Comparison of ENCODE assay signal across 29 cellular contexts in genomic region chr22:27685515-27685914, GRCh38.
DNase-seq lines count a peak whose midpoint lies in the region; ATAC-seq and TF ChIP-seq lines count a peak whose summit lies in the region.
"Had no signal": no experiment of that assay in that cellular context is flagged by ENCODE, and none has a peak within 500 bp of the region (broad histone marks: within the 10 kb centered on the region; RNA-seq: fewer than 3 reads in every experiment).

No MANE protein-coding gene starts in this region.

- peak overlapping the region; percentile 87 to 89 for H3K27ac ChIP-seq in coronary artery
- H3K27ac ChIP-seq in right cardiac atrium (ENCODE audit: low read length): peak overlapping the region; percentile 82
- H3K27ac ChIP-seq in stomach smooth muscle (ENCODE audit: low read length): peak overlapping the region; percentile 11
- H3K27ac ChIP-seq: HL-60, parathyroid adenoma, right lobe of liver, WERI-Rb-1 had no signal

- H3K27me3 ChIP-seq in right cardiac atrium (ENCODE audit: control insufficient read depth, insufficient read depth): no peaks in the 10 kb centered on the region
- H3K27me3 ChIP-seq in stomach smooth muscle (ENCODE audit: control insufficient read depth in 1 of 2, insufficient read depth in 2 of 2, low read length in 2 of 2): no peaks in the 10 kb centered on the region
- H3K27me3 ChIP-seq: BE2C, right lobe of liver had no signal

- H3K27me3 Mint-ChIP-seq in WTC11 (ENCODE audit: low read depth): no peaks in the 10 kb centered on the region
- no peaks in the 10 kb centered on the region for H3K27me3 Mint-ChIP-seq in T-helper 2 cell treated with Interferon-gamma antibody and Interleukin-4, amounts not matched to agents 5 μg/mL and 100 μg/mL, for 36 hours (ENCODE audit: low read depth)
- H3K27me3 Mint-ChIP-seq: activated CD4-positive, alpha-beta T cell treated with anti-CD3 and anti-CD28 coated beads, Interleukin-2, amount 10 ng/mL, durations not matched to agents 24 days and 14 days had no signal

- H3K4me3 Mint-ChIP-seq in WTC11: no peak overlapping the region
- H3K4me3 Mint-ChIP-seq in T-helper 2 cell treated with Interferon-gamma antibody and Interleukin-4, amounts not matched to agents 5 μg/mL and 100 μg/mL, for 36 hours: no peak overlapping the region
- H3K4me3 Mint-ChIP-seq: activated CD4-positive, alpha-beta T cell treated with anti-CD3 and anti-CD28 coated beads, Interleukin-2, amount 10 ng/mL, durations not matched to agents 24 days and 14 days; neural crest cell; stimulated activated memory B cell treated with anti-CD40 and anti-IgM and Interleukin-4, amounts not matched to agents 10 μg/mL and 1 μg/mL and 100 μg/mL, for 72 hours had no signal

- H3K36me3 Mint-ChIP-seq in WTC11: peaks cover 30% of the 10 kb centered on the region
- H3K36me3 Mint-ChIP-seq in T-helper 2 cell treated with Interferon-gamma antibody and Interleukin-4, amounts not matched to agents 5 μg/mL and 100 μg/mL, for 36 hours (ENCODE audit: low read depth): no peaks in the 10 kb centered on the region
- H3K36me3 Mint-ChIP-seq: stimulated activated memory B cell treated with anti-CD40 and anti-IgM and Interleukin-4, amounts not matched to agents 10 μg/mL and 1 μg/mL and 100 μg/mL, for 72 hours had no signal

- POLR2A ChIA-PET in WTC11 (lab: Charles Lee): no interaction called here

- H3K4me3 ChIP-seq in coronary artery (no peak overlapping the region), right cardiac atrium (ENCODE audit: low read length) (no peak overlapping the region), stomach smooth muscle (ENCODE audit: low read length in 2 of 2) (no peak overlapping the region)
- H3K4me3 ChIP-seq: right lobe of liver, thoracic aorta had no signal

- TF ChIP-seq CTCF in WTC11 (IDR thresholded peaks at IDR 0.05) (no peak), coronary artery (IDR thresholded peaks at IDR 0.05) (no peak)

- H3K4me1 Mint-ChIP-seq in WTC11: peaks cover 27% of the 10 kb centered on the region
- H3K4me1 Mint-ChIP-seq in T-helper 2 cell treated with Interferon-gamma antibody and Interleukin-4, amounts not matched to agents 5 μg/mL and 100 μg/mL, for 36 hours (ENCODE audit: low read depth): no peaks in the 10 kb centered on the region
- H3K4me1 Mint-ChIP-seq: activated CD4-positive, alpha-beta T cell treated with anti-CD3 and anti-CD28 coated beads, Interleukin-2, amount 10 ng/mL, durations not matched to agents 24 days and 14 days; stimulated activated memory B cell treated with anti-CD40 and anti-IgM and Interleukin-4, amounts not matched to agents 10 μg/mL and 1 μg/mL and 100 μg/mL, for 72 hours had no signal

- 0 out of 2 replicates have a peak, but pooled peaks cover 5% of the 10 kb centered on the region for H3K9me3 Mint-ChIP-seq in WTC11
- H3K9me3 Mint-ChIP-seq in T-helper 2 cell treated with Interferon-gamma antibody and Interleukin-4, amounts not matched to agents 5 μg/mL and 100 μg/mL, for 36 hours: no peaks in the 10 kb centered on the region
- H3K9me3 Mint-ChIP-seq: activated CD4-positive, alpha-beta T cell treated with anti-CD3 and anti-CD28 coated beads, Interleukin-2, amount 10 ng/mL, durations not matched to agents 24 days and 14 days had no signal

- intact Hi-C loops in right cardiac atrium (cut with DNase I): no loop called here

- CTCF ChIA-PET in WTC11 (lab: Charles Lee): no interaction called here

- no peak for DNase-seq in WTC11 (ENCODE audit: low spot score)
- DNase-seq in coronary artery (ENCODE audit: low spot score): no peak
- peak; percentile 50 to 79 (median 77) for DNase-seq in right cardiac atrium
- no peak for DNase-seq in ecto neural progenitor cell (ENCODE audit: low spot score)
- DNase-seq in NCI-H1694 (lab: John Stamatoyannopoulos, UW): no peak
- DNase-seq in T-helper 2 cell treated with Interferon-gamma antibody and Interleukin-4, amounts not matched to agents 5 μg/mL and 100 μg/mL, for 36 hours (ENCODE audit: low spot score): no peak
- DNase-seq in cerebellar nuclear complex (lab: John Stamatoyannopoulos, UW): no peak
- DNase-seq: activated CD4-positive, alpha-beta T cell treated with anti-CD3 and anti-CD28 coated beads, Interleukin-2, amount 10 ng/mL, durations not matched to agents 24 days and 14 days; activated naive CD4-positive, alpha-beta T cell; activated T-cell treated with anti-CD3 and anti-CD28 coated beads, Interleukin-2, amount 50 U/mL, for 48 hours; BE2C; DMS153; glutamatergic neuron; Kasumi-1; NCI-H1694 treated with DMSO at 0.1 percent for 48 hours; NCI-H2171 treated with DMSO at 0.1 percent for 48 hours; NCI-H524 treated with DMSO at 0.1 percent for 48 hours; PC-3; right lobe of liver; SHP77; stimulated activated CD4-positive, alpha-beta T cell treated with anti-CD3 and anti-CD28 coated beads, Interleukin-4, amount 100 ng/mL, for 24 hours; T-helper 9 cell; WERI-Rb-1 had no signal

- peak overlapping the region; percentile 3; the same call in 1 of the 2 replicates for H3K27ac Mint-ChIP-seq in WTC11
- no peak overlapping the region for H3K27ac Mint-ChIP-seq in T-helper 2 cell treated with Interferon-gamma antibody and Interleukin-4, amounts not matched to agents 5 μg/mL and 100 μg/mL, for 36 hours
- H3K27ac Mint-ChIP-seq: activated CD4-positive, alpha-beta T cell treated with anti-CD3 and anti-CD28 coated beads, Interleukin-2, amount 10 ng/mL, durations not matched to agents 24 days and 14 days; stimulated activated memory B cell treated with anti-CD40 and anti-IgM and Interleukin-4, amounts not matched to agents 10 μg/mL and 1 μg/mL and 100 μg/mL, for 72 hours had no signal

- no peak overlapping the region for H3K9ac ChIP-seq in stomach smooth muscle (ENCODE audit: low read length in 2 of 2)
- H3K9ac ChIP-seq: parathyroid adenoma had no signal

- no peaks in the 10 kb centered on the region for H3K36me3 ChIP-seq in stomach smooth muscle (ENCODE audit: control insufficient read depth in 2 of 2, insufficient read depth in 2 of 2, low read length in 2 of 2)
- H3K36me3 ChIP-seq: BE2C, right lobe of liver, thoracic aorta, WERI-Rb-1 had no signal

- 77% methylated on average over 5 of the region's 5 CpGs for WGBS in right cardiac atrium

- H3K9me3 ChIP-seq in right cardiac atrium (ENCODE audit: control insufficient read depth, low read length) (no peaks in the 10 kb centered on the region), stomach smooth muscle (ENCODE audit: control insufficient read depth in 2 of 2, low read length in 2 of 2) (no peaks in the 10 kb centered on the region)
- H3K9me3 ChIP-seq: right lobe of liver, thoracic aorta had no signal

- H3K4me1 ChIP-seq in right cardiac atrium (ENCODE audit: control insufficient read depth, insufficient read depth, low read length) (peaks cover 9% of the 10 kb centered on the region), stomach smooth muscle (ENCODE audit: control insufficient read depth, insufficient read depth, low read length) (peaks cover 25% of the 10 kb centered on the region)
- H3K4me1 ChIP-seq: BE2C, parathyroid adenoma, right lobe of liver had no signal

- ATAC-seq in WTC11: no peak
- peak; percentile 36 to 70 for ATAC-seq in right cardiac atrium
- ATAC-seq: PC-3; stimulated activated memory B cell treated with anti-CD40 and anti-IgM and Interleukin-4, amounts not matched to agents 10 μg/mL and 1 μg/mL and 100 μg/mL, for 72 hours had no signal

TF ChIP-seq in WTC11, 78 proteins besides CTCF, POLR2A, EP300 and RAD21 (continues in another document):
- TF ChIP-seq ATF1 (CRISPR knock-in tag; IDR thresholded peaks at IDR 0.05) (no peak), PREB (CRISPR knock-in tag; IDR thresholded peaks at IDR 0.05; ENCODE audit: borderline replicate concordance) (no peak), TP53 (CRISPR knock-in tag; IDR thresholded peaks at IDR 0.05) (no peak), E2F4 (CRISPR knock-in tag; IDR thresholded peaks at IDR 0.05; ENCODE audit: borderline replicate concordance, low read depth) (no peak), ZNF138 (CRISPR knock-in tag; conservative IDR thresholded peaks at IDR 0.05) (no peak), E2F5 (CRISPR knock-in tag; IDR thresholded peaks at IDR 0.05) (no peak), NR1H2 (CRISPR knock-in tag; IDR thresholded peaks at IDR 0.05) (no peak), ZNF232 (CRISPR knock-in tag; IDR thresholded peaks at IDR 0.05) (no peak), ZNF671 (CRISPR knock-in tag; IDR thresholded peaks at IDR 0.05) (no peak), NFATC4 (CRISPR knock-in tag; IDR thresholded peaks at IDR 0.05) (no peak)

Comparison
In these comparisons a context has a peak if more than half of its experiments do, and no peak if none do; other contexts are left out.
1. DNase-seq: peak in right cardiac atrium (3 of 3); none in WTC11 (single experiment), coronary artery (single experiment), ecto neural progenitor cell (single experiment), NCI-H1694 (single experiment), T-helper 2 cell treated with Interferon-gamma antibody and Interleukin-4, amounts not matched to agents 5 μg/mL and 100 μg/mL, for 36 hours (single experiment) and cerebellar nuclear complex (0 of 2).
2. H3K27ac ChIP-seq: peak in every context shown above with its lines; median percentile 88 in coronary artery; 82 in right cardiac atrium; 11 in stomach smooth muscle.